ENCODE assay signal across 11 cellular contexts in genomic region chr4:138977525-138977924, GRCh38. TPM values are rescaled to one million over a fixed set of nuclear protein-coding genes. Genes with fewer than 3 reads are reported as not detected.
DNase-seq lines count a peak whose midpoint lies in the region; ATAC-seq, FAIRE-seq and TF ChIP-seq lines count a peak whose summit lies in the region.
"Had no signal": no experiment of that assay in that cellular context is flagged by ENCODE, and none has a peak within 500 bp of the region (broad histone marks: within the 10 kb centered on the region; RNA-seq: fewer than 3 reads in every experiment).

No MANE protein-coding gene starts in this region.

- in situ Hi-C loops in transverse colon (cut with MboI; ENCODE audit: low pct_ligation_motif_present in 1 of 4, low pct_unique_long_range_greater_than_20kb in 1 of 4, low sequenced_read_pairs in 3 of 4), result no loop called here

- DNase-seq in mucosa of descending colon, result no peak
- no peak for DNase-seq in T-cell
- no peak for DNase-seq in transverse colon
- DNase-seq in D721Med (ENCODE audit: insufficient read length, low spot score), result no peak
- no peak for DNase-seq in NCI-H2029 treated with DMSO at 0.1 percent for 48 hours (lab: John Stamatoyannopoulos, UW)
- DNase-seq: NCI-H1092; stimulated activated naive CD4-positive, alpha-beta T cell had no signal

- POLR2A ChIA-PET in T-cell (lab: Charles Lee), result no interaction called here

- H3K9me3 Mint-ChIP-seq in T-cell, result no peaks in the 10 kb centered on the region

- no peak overlapping the region for H3K4me3 Mint-ChIP-seq in T-cell

- H3K27me3 Mint-ChIP-seq in T-cell, result no peaks in the 10 kb centered on the region

- no peaks in the 10 kb centered on the region for H3K36me3 Mint-ChIP-seq in T-cell

- TF ChIP-seq CTCF in mucosa of descending colon (IDR thresholded peaks at IDR 0.05) (no peak), transverse colon (IDR thresholded peaks at IDR 0.05) (no peak), D721Med (IDR thresholded peaks at IDR 0.05; ENCODE audit: insufficient read depth, missing control alignments) (no peak)

- CTCF ChIA-PET in T-cell (lab: Charles Lee), result no interaction called here

- peaks cover 0 to 3% (median 0%) of the 10 kb centered on the region in 3 donors for H3K4me1 Mint-ChIP-seq in T-cell

- H3K9me3 ChIP-seq in HUES48 (ENCODE audit: control insufficient read depth, insufficient read depth, low read length) (no peaks in the 10 kb centered on the region), mucosa of descending colon (no peaks in the 10 kb centered on the region), transverse colon (no peaks in the 10 kb centered on the region)

- TF ChIP-seq EP300 in transverse colon (IDR thresholded peaks at IDR 0.05; ENCODE audit: low read depth), result no peak

- intact Hi-C loops in mucosa of descending colon (cut with DNase I, micrococcal nuclease) (no loop called here), transverse colon (cut with DNase I; ENCODE audit: low total_unique reads) (no loop called here)

- H3K27ac Mint-ChIP-seq in T-cell, result no peak overlapping the region

- 69 to 84% methylated on average over 4 to 5 of the region's 5 CpGs for WGBS in transverse colon (ENCODE audit: low coverage in 1 of 2), 2 donors

- H3K36me3 ChIP-seq in HUES48 (ENCODE audit: control insufficient read depth, insufficient read depth, low read length) (no peaks in the 10 kb centered on the region), mucosa of descending colon (ENCODE audit: low read depth) (no peaks in the 10 kb centered on the region), transverse colon (no peaks in the 10 kb centered on the region)

- H3K4me1 ChIP-seq in HUES48 (ENCODE audit: control insufficient read depth, insufficient read depth, low read length), result peaks cover 46% of the 10 kb centered on the region
- H3K4me1 ChIP-seq in mucosa of descending colon (ENCODE audit: low read depth), result no peaks in the 10 kb centered on the region
- peaks cover 0 to 4% (median 0%) of the 10 kb centered on the region in 4 donors for H3K4me1 ChIP-seq in transverse colon

- no peak for TF ChIP-seq POLR2A in transverse colon (IDR thresholded peaks at IDR 0.05)

- H3K27ac ChIP-seq in HUES48 (ENCODE audit: low read depth, low read length) (peak overlapping the region; percentile 67), transverse colon (no peak overlapping the region)

- no peak overlapping the region for H3K9ac ChIP-seq in HUES48 (ENCODE audit: low read depth, low read length)

- H3K27me3 ChIP-seq in HUES48 (ENCODE audit: control insufficient read depth, insufficient read depth, low read length) (no peaks in the 10 kb centered on the region), transverse colon (no peaks in the 10 kb centered on the region)

- H3K4me3 ChIP-seq in HUES48 (ENCODE audit: low read depth, low read length), result no peak overlapping the region
- no peak overlapping the region for H3K4me3 ChIP-seq in mucosa of descending colon
- no peak overlapping the region for H3K4me3 ChIP-seq in transverse colon

- peak; percentile 99 for ATAC-seq in GM18909 (IDR thresholded peaks at IDR 0.05; ENCODE audit: poor library complexity, unreplicated experiment)
- ATAC-seq in HG02623 (IDR thresholded peaks at IDR 0.05; ENCODE audit: unreplicated experiment), result peak; percentile 89
- peak; percentile 46 for ATAC-seq in mucosa of descending colon
- no peak for ATAC-seq in T-cell (replicated peaks in 1 of 4)

- no peak for FAIRE-seq in D721Med (lab: Jason Lieb, UNC)
- FAIRE-seq: G401.6 had no signal

RNA-seq across cellular contexts. Expression of gene NOCT, which starts 38.1 kb away (rescaled TPM):
- total RNA-seq in mucosa of descending colon, result 10 to 100 TPM in 2 of 3 donors, 1 to 10 TPM in 1; 7.9 to 11.6 (median 10.1) TPM
- total RNA-seq in T-cell, result 10 to 100 TPM in 1 of 5 donors, 1 to 10 TPM in 4; 2.4 to 19.3 (median 3.1) TPM
- 10 to 100 TPM in 3 of 4 donors, 1 to 10 TPM in 1; 1.4 to 33.7 (median 15.0) TPM for total RNA-seq in transverse colon

Comparison
In these comparisons a context has a peak if more than half of its experiments do, and no peak if none do; other contexts are left out.
1. ATAC-seq: peak in GM18909 (single experiment), HG02623 (single experiment) and mucosa of descending colon (single experiment); none in T-cell (0 of 4).